ENCODE assay signal across 1 cellular context in the genomic region with DNA sequence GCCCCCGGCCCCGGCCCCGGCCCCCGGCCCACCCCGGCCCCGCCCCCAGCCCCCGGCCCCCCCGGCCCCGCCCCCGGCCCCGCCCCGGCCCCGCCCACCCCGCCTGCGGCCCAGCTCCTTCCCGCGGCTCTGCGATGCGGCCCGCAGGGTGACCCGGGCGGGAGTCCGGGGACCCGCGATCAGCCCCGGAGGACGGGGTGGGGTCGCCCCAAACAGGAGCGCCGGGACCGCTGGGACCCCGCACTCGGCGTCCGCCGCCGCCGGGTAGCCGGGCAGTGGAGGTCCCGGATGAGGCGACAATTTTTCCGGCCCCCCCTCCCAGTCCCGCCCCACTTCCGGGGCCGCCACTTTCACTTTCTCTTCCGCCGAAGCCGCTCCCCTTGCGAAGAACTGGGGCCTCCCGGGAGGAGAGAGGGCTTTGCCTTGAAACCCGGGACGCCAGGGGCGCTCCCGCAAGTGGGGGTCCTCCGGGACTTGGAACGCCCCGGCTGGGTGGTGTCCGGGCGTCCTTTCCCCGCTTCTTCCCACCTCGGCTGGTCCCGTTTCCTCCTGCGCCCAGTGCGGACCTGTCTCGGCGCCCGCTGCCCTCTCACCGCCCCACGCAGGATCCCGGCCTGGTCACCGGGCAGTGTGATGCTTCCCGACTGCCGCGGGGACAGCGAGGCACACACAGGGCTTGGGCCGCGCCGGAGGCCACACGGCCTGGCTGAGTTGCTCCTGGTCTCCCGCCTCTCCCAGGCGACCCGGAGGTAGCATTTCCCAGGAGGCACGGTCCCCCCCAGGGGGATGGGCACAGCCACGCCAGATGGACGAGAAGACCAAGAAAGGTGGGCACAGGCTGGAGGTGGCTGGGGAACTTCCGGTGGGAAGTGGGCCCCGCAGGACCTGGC.
TF ChIP-seq lines count a peak whose summit lies in the region.

A gene (plus strand): TSS at position 347 of the 890 bp plus-strand sequence. CDS start 459 bp downstream, at position 806.

TF ChIP-seq in H1, 55 proteins besides CTCF, POLR2A, EP300 and RAD21:
- TF ChIP-seq SIRT6 (IDR thresholded peaks at IDR 0.05; ENCODE audit: low read length): no peak
- TF ChIP-seq RBBP5 (IDR thresholded peaks at IDR 0.05; ENCODE audit: borderline replicate concordance, low read depth, low read length): peak; percentile 99; the same call in 1 of the 2 replicates
- TF ChIP-seq TBP (IDR thresholded peaks at IDR 0.05; ENCODE audit: low read depth, low read length): no peak
- TF ChIP-seq YY1 (IDR thresholded peaks at IDR 0.05; ENCODE audit: low read depth, low read length): no peak
- no peak for TF ChIP-seq NANOG (IDR thresholded peaks at IDR 0.05; ENCODE audit: insufficient read depth, low read depth, low read length, poor library complexity, severe bottlenecking)
- peak; percentile 68 for TF ChIP-seq PHF8 (conservative IDR thresholded peaks at IDR 0.05; ENCODE audit: low read depth, low read length)
- no peak for TF ChIP-seq TEAD4 (IDR thresholded peaks at IDR 0.05; ENCODE audit: low read depth, low read length)
- TF ChIP-seq TAF1 (IDR thresholded peaks at IDR 0.05; ENCODE audit: low read depth, low read length): peak; percentile 34; the same call in 1 of the 2 replicates
- TF ChIP-seq RXRA (IDR thresholded peaks at IDR 0.05; ENCODE audit: insufficient read depth, low read depth, low read length): no peak
- no peak for TF ChIP-seq NRF1 (IDR thresholded peaks at IDR 0.05; ENCODE audit: low read depth, low read length)
- TF ChIP-seq ASH2L (IDR thresholded peaks at IDR 0.05; ENCODE audit: low read length): peak; percentile 72
- no peak for TF ChIP-seq SP2 (IDR thresholded peaks at IDR 0.05; ENCODE audit: low read length)
- no peak for TF ChIP-seq CHD1 (IDR thresholded peaks at IDR 0.05; ENCODE audit: low read depth, low read length)
- peak; percentile 35 to 69; a peak in 2 of 4 replicates for TF ChIP-seq HDAC2 (IDR thresholded peaks at IDR 0.05; ENCODE audit: borderline replicate concordance in 1 of 2, low read depth in 2 of 2, low read length in 2 of 2)
- TF ChIP-seq SP1 (IDR thresholded peaks at IDR 0.05; ENCODE audit: low read depth, low read length): no peak
- no peak for TF ChIP-seq HDAC6 (IDR thresholded peaks at IDR 0.05; ENCODE audit: low read depth, low read length)
- TF ChIP-seq KDM4A (IDR thresholded peaks at IDR 0.05; ENCODE audit: low read depth, low read length, severe bottlenecking): peak; percentile 19
- TF ChIP-seq CHD2 (IDR thresholded peaks at IDR 0.05; ENCODE audit: low read length): no peak
- 0 out of 4 replicates have a peak, but pooled peaks have one; percentile 12 to 59 for TF ChIP-seq SIN3A (conservative IDR thresholded peaks at IDR 0.05 in 1 of 2, IDR thresholded peaks at IDR 0.05 in 1 of 2; ENCODE audit: low read depth in 1 of 2, low read length in 2 of 2)
- peak; percentile 56; the same call in 1 of the 2 replicates for TF ChIP-seq GABPA (IDR thresholded peaks at IDR 0.05; ENCODE audit: borderline replicate concordance, insufficient read depth, low read length)
- no peak for TF ChIP-seq ZNF274 (IDR thresholded peaks at IDR 0.05; ENCODE audit: borderline replicate concordance, extremely low read depth, low read length)
- no peak for TF ChIP-seq BCL11A (IDR thresholded peaks at IDR 0.05; ENCODE audit: low read depth in 2 of 2, low read length in 2 of 2)
